2 cellular contexts compared by ENCODE assay signal in the genomic region with DNA sequence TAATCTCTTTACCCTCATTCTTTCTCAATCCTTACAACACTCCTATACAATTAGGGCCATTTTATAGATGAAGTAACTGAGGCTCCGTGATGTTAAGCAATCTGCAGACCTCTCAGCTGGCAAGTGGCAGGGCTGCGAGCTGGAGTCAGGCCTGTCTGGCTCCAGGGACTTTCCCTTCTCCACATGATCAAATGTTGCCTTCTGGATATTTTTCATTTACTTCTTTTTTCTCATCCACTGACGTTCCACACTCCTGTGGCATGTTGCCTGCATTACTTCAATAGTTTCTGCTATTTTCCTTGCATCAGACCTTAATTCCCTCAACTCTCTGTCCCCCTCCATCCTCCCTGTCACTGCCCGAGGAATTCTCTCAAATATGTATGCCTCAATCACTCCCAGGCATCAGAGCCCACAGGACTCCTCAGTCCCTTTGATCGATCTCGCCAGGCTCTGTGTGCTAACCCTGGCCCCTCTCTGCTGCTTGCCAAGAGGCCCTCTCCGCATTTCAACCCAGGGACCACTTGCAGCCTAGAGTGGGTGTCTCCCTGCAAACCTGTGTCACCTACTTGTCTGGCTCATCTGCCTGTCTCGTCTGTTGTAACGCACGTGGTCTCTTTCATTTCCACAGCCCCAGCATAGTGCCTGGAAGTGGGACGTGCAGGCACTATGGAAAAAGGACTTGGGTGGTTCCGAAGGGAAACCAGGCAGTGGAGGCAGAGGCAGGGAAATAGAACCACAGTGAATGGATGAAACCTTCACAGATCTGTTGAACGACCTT.
TF ChIP-seq lines count a peak whose summit lies in the region.

No MANE protein-coding gene starts in this region.

TF ChIP-seq in GM23338, 12 proteins besides CTCF, POLR2A, EP300 and RAD21 (continues in another document):
- TF ChIP-seq, protein P1, sequence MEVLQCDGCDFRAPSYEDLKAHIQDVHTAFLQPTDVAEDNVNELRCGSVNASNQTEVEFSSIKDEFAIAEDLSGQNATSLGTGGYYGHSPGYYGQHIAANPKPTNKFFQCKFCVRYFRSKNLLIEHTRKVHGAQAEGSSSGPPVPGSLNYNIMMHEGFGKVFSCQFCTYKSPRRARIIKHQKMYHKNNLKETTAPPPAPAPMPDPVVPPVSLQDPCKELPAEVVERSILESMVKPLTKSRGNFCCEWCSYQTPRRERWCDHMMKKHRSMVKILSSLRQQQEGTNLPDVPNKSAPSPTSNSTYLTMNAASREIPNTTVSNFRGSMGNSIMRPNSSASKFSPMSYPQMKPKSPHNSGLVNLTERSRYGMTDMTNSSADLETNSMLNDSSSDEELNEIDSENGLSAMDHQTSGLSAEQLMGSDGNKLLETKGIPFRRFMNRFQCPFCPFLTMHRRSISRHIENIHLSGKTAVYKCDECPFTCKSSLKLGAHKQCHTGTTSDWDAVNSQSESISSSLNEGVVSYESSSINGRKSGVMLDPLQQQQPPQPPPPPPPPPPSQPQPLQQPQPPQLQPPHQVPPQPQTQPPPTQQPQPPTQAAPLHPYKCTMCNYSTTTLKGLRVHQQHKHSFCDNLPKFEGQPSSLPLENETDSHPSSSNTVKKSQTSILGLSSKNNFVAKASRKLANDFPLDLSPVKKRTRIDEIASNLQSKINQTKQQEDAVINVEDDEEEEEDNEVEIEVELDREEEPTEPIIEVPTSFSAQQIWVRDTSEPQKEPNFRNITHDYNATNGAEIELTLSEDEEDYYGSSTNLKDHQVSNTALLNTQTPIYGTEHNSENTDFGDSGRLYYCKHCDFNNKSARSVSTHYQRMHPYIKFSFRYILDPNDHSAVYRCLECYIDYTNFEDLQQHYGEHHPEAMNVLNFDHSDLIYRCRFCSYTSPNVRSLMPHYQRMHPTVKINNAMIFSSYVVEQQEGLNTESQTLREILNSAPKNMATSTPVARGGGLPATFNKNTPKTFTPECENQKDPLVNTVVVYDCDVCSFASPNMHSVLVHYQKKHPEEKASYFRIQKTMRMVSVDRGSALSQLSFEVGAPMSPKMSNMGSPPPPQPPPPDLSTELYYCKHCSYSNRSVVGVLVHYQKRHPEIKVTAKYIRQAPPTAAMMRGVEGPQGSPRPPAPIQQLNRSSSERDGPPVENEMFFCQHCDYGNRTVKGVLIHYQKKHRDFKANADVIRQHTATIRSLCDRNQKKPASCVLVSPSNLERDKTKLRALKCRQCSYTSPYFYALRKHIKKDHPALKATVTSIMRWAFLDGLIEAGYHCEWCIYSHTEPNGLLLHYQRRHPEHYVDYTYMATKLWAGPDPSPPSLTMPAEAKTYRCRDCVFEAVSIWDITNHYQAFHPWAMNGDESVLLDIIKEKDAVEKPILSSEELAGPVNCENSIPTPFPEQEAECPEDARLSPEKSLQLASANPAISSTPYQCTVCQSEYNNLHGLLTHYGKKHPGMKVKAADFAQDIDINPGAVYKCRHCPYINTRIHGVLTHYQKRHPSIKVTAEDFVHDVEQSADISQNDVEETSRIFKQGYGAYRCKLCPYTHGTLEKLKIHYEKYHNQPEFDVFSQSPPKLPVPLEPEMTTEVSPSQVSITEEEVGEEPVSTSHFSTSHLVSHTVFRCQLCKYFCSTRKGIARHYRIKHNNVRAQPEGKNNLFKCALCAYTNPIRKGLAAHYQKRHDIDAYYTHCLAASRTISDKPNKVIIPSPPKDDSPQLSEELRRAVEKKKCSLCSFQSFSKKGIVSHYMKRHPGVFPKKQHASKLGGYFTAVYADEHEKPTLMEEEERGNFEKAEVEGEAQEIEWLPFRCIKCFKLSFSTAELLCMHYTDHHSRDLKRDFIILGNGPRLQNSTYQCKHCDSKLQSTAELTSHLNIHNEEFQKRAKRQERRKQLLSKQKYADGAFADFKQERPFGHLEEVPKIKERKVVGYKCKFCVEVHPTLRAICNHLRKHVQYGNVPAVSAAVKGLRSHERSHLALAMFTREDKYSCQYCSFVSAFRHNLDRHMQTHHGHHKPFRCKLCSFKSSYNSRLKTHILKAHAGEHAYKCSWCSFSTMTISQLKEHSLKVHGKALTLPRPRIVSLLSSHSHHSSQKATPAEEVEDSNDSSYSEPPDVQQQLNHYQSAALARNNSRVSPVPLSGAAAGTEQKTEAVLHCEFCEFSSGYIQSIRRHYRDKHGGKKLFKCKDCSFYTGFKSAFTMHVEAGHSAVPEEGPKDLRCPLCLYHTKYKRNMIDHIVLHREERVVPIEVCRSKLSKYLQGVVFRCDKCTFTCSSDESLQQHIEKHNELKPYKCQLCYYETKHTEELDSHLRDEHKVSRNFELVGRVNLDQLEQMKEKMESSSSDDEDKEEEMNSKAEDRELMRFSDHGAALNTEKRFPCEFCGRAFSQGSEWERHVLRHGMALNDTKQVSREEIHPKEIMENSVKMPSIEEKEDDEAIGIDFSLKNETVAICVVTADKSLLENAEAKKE (CRISPR knock-in tag; IDR thresholded peaks at IDR 0.05): no peak
- TF ChIP-seq EZH2phosphoT487 (IDR thresholded peaks at IDR 0.05; ENCODE audit: unreplicated experiment) (no peak), POLR2AphosphoS5 (IDR thresholded peaks at IDR 0.05; ENCODE audit: low read depth) (no peak), NANOG (IDR thresholded peaks at IDR 0.05; ENCODE audit: borderline replicate concordance) (no peak), STAT1 (IDR thresholded peaks at IDR 0.05; ENCODE audit: unreplicated experiment) (no peak), EZH2 (IDR thresholded peaks at IDR 0.05; ENCODE audit: low read depth, unreplicated experiment) (no peak), ZNF114 (CRISPR knock-in tag; IDR thresholded peaks at IDR 0.05) (no peak), CREB1 (CRISPR knock-in tag; IDR thresholded peaks at IDR 0.05; ENCODE audit: low read depth) (no peak), ZNF331 (CRISPR knock-in tag; IDR thresholded peaks at IDR 0.05; ENCODE audit: low read depth) (no peak), JUNB (IDR thresholded peaks at IDR 0.05; ENCODE audit: unreplicated experiment) (no peak)
- TF ChIP-seq, protein P2, sequence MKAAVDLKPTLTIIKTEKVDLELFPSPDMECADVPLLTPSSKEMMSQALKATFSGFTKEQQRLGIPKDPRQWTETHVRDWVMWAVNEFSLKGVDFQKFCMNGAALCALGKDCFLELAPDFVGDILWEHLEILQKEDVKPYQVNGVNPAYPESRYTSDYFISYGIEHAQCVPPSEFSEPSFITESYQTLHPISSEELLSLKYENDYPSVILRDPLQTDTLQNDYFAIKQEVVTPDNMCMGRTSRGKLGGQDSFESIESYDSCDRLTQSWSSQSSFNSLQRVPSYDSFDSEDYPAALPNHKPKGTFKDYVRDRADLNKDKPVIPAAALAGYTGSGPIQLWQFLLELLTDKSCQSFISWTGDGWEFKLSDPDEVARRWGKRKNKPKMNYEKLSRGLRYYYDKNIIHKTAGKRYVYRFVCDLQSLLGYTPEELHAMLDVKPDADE (IDR thresholded peaks at IDR 0.05): no peak

TF ChIP-seq in SK-N-SH, 30 proteins besides CTCF, POLR2A, EP300 and RAD21:
- TF ChIP-seq TAF1 (IDR thresholded peaks at IDR 0.05; ENCODE audit: borderline replicate concordance, low read depth, low read length) (no peak), MXI1 (IDR thresholded peaks at IDR 0.05; ENCODE audit: low read depth, low read length) (no peak), FOXJ3 (CRISPR knock-in tag; IDR thresholded peaks at IDR 0.05) (no peak), FOXM1 (IDR thresholded peaks at IDR 0.05; ENCODE audit: low read depth) (no peak), TEAD4 (IDR thresholded peaks at IDR 0.05; ENCODE audit: borderline replicate concordance, insufficient read depth) (no peak), TCF12 (IDR thresholded peaks at IDR 0.05) (no peak), EZH2phosphoT487 (IDR thresholded peaks at IDR 0.05; ENCODE audit: borderline replicate concordance, low read depth) (no peak), POLR2AphosphoS5 (IDR thresholded peaks at IDR 0.05; ENCODE audit: low read depth, low read length) (no peak), YY1 (IDR thresholded peaks at IDR 0.05; ENCODE audit: low read depth) (no peak), NFIC (IDR thresholded peaks at IDR 0.05; ENCODE audit: borderline replicate concordance) (no peak), GABPA (IDR thresholded peaks at IDR 0.05; ENCODE audit: low read depth) (no peak), RXRA (IDR thresholded peaks at IDR 0.05; ENCODE audit: borderline replicate concordance, low read depth) (no peak), ELF1 (IDR thresholded peaks at IDR 0.05) (no peak), MEF2A (IDR thresholded peaks at IDR 0.05; ENCODE audit: borderline replicate concordance, low read depth) (no peak), RCOR1 (IDR thresholded peaks at IDR 0.05; ENCODE audit: low read length) (no peak), SIN3A (IDR thresholded peaks at IDR 0.05; ENCODE audit: borderline replicate concordance, low read depth, low read length) (no peak)
- TF ChIP-seq, protein P3, sequence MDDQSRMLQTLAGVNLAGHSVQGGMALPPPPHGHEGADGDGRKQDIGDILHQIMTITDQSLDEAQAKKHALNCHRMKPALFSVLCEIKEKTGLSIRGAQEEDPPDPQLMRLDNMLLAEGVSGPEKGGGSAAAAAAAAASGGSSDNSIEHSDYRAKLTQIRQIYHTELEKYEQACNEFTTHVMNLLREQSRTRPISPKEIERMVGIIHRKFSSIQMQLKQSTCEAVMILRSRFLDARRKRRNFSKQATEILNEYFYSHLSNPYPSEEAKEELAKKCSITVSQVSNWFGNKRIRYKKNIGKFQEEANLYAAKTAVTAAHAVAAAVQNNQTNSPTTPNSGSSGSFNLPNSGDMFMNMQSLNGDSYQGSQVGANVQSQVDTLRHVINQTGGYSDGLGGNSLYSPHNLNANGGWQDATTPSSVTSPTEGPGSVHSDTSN (IDR thresholded peaks at IDR 0.05): no peak
- TF ChIP-seq, protein P4, sequence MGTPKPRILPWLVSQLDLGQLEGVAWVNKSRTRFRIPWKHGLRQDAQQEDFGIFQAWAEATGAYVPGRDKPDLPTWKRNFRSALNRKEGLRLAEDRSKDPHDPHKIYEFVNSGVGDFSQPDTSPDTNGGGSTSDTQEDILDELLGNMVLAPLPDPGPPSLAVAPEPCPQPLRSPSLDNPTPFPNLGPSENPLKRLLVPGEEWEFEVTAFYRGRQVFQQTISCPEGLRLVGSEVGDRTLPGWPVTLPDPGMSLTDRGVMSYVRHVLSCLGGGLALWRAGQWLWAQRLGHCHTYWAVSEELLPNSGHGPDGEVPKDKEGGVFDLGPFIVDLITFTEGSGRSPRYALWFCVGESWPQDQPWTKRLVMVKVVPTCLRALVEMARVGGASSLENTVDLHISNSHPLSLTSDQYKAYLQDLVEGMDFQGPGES (IDR thresholded peaks at IDR 0.05; ENCODE audit: low read depth, low read length): no peak
- TF ChIP-seq, protein P5, sequence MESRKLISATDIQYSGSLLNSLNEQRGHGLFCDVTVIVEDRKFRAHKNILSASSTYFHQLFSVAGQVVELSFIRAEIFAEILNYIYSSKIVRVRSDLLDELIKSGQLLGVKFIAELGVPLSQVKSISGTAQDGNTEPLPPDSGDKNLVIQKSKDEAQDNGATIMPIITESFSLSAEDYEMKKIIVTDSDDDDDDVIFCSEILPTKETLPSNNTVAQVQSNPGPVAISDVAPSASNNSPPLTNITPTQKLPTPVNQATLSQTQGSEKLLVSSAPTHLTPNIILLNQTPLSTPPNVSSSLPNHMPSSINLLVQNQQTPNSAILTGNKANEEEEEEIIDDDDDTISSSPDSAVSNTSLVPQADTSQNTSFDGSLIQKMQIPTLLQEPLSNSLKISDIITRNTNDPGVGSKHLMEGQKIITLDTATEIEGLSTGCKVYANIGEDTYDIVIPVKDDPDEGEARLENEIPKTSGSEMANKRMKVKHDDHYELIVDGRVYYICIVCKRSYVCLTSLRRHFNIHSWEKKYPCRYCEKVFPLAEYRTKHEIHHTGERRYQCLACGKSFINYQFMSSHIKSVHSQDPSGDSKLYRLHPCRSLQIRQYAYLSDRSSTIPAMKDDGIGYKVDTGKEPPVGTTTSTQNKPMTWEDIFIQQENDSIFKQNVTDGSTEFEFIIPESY (IDR thresholded peaks at IDR 0.05; ENCODE audit: borderline replicate concordance, low read depth): no peak
- TF ChIP-seq, protein P6, sequence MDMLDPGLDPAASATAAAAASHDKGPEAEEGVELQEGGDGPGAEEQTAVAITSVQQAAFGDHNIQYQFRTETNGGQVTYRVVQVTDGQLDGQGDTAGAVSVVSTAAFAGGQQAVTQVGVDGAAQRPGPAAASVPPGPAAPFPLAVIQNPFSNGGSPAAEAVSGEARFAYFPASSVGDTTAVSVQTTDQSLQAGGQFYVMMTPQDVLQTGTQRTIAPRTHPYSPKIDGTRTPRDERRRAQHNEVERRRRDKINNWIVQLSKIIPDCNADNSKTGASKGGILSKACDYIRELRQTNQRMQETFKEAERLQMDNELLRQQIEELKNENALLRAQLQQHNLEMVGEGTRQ (IDR thresholded peaks at IDR 0.05; ENCODE audit: borderline replicate concordance, low read depth, low read length): no peak
